9 cellular contexts compared by ENCODE assay signal in genomic region chr2:14632133-14632936, GRCh38. TPM values are rescaled to one million over a fixed set of nuclear protein-coding genes. Genes with fewer than 3 reads are reported as not detected.
A peak's percentile ranks its signal among the peaks of the same experiment; 100 is the strongest.
DNase-seq lines count a peak whose midpoint lies in the region; ATAC-seq and TF ChIP-seq lines count a peak whose summit lies in the region.
"Had no signal": no experiment of that assay in that cellular context is flagged by ENCODE, and none has a peak within 500 bp of the region (broad histone marks: within the 10 kb centered on the region; RNA-seq: fewer than 3 reads in every experiment).

Gene LRATD1 (plus strand): TSS chr2:14632717. CDS start chr2:14633980, 1,263 bp downstream.

- ATAC-seq in HG02642 (IDR thresholded peaks at IDR 0.05; ENCODE audit: poor library complexity, unreplicated experiment) (no peak), GM21367 (IDR thresholded peaks at IDR 0.05; ENCODE audit: unreplicated experiment) (no peak)

- peaks cover 0 to 35% (median 19%) of the 10 kb centered on the region in 6 donors for H3K4me1 ChIP-seq in spleen

- no peak within 1 kb of the TSS for H3K27ac Mint-ChIP-seq in activated T-cell treated with anti-CD3 and anti-CD28 coated beads, Interleukin-2, amount 50 U/mL, for 24 hours

- 4 to 18% (median 5%) methylated on average over 22 to 81 of the region's 81 CpGs for WGBS in spleen, 5 donors

- peaks cover 0 to 7% (median 0%) of the 10 kb centered on the region in 8 donors for H3K9me3 ChIP-seq in spleen

- no peak for TF ChIP-seq CTCF in spleen (IDR thresholded peaks at IDR 0.05 in 8 of 11, conservative IDR thresholded peaks at IDR 0.05 in 3 of 11)

- H3K36me3 ChIP-seq in spleen: no peaks in the 10 kb centered on the region

- TF ChIP-seq POLR2A in spleen (IDR thresholded peaks at IDR 0.05): no peak

- DNase-seq in activated T-cell treated with anti-CD3 and anti-CD28 coated beads, Interleukin-2, amount 50 U/mL, for 48 hours: peak; percentile 16 to 20
- no peak for DNase-seq in activated T-cell treated with anti-CD3 and anti-CD28 coated beads, Interleukin-2, amount 50 U/mL, for 24 hours
- DNase-seq in NCI-H748 treated with DMSO at 0.1 percent for 48 hours (lab: John Stamatoyannopoulos, UW): peak; percentile 76
- DNase-seq in cortex of kidney (lab: John Stamatoyannopoulos, UW): peak; percentile 47
- peak; percentile 91 for DNase-seq in kidney tubule cell (ENCODE audit: low spot score)
- peak; percentile 73 for DNase-seq in spleen
- DNase-seq: DND-41 had no signal

- no peak within 1 kb of the TSS for H3K4me3 Mint-ChIP-seq in activated T-cell treated with anti-CD3 and anti-CD28 coated beads, Interleukin-2, amount 50 U/mL, for 24 hours

- no peaks in the 10 kb centered on the region for H3K36me3 Mint-ChIP-seq in activated T-cell treated with anti-CD3 and anti-CD28 coated beads, Interleukin-2, amount 50 U/mL, for 24 hours (ENCODE audit: low read depth)

- peaks cover 2% of the 10 kb centered on the region for H3K9me3 Mint-ChIP-seq in activated T-cell treated with anti-CD3 and anti-CD28 coated beads, Interleukin-2, amount 50 U/mL, for 24 hours

- H3K4me3 ChIP-seq in spleen: peak within 1 kb of the TSS; percentile 14 to 59 (median 32)

- H3K27me3 Mint-ChIP-seq in activated T-cell treated with anti-CD3 and anti-CD28 coated beads, Interleukin-2, amount 50 U/mL, for 24 hours: peaks cover 64% of the 10 kb centered on the region

- peaks cover 0 to 81% (median 45%) of the 10 kb centered on the region in 7 donors for H3K27me3 ChIP-seq in spleen (replicated peaks in 1 of 7)

- peaks cover 4% of the 10 kb centered on the region for H3K4me1 Mint-ChIP-seq in activated T-cell treated with anti-CD3 and anti-CD28 coated beads, Interleukin-2, amount 50 U/mL, for 24 hours (ENCODE audit: low read depth)

- no peak within 1 kb of the TSS for H3K27ac ChIP-seq in spleen

- intact Hi-C loops in spleen (cut with DNase I; ENCODE audit: low total_unique reads): no loop called here

RNA-seq across cellular contexts. Expression of gene LRATD1, which starts in this region (rescaled TPM):
- 1 to 10 TPM in 1 of 7 donors, under 1 TPM in 6; 0.13 to 1.1 (median 0.34) TPM for total RNA-seq in spleen
- polyA plus RNA-seq in spleen: under 1 TPM; 0.22 to 0.65 (median 0.29) TPM
